ENCODE assay signal across 12 cellular contexts in genomic region chr5:132807163-132807838, GRCh38. TPM values are rescaled to one million over a fixed set of nuclear protein-coding genes. Genes with fewer than 3 reads are reported as not detected.
DNase-seq lines count a peak whose midpoint lies in the region; ATAC-seq, FAIRE-seq and TF ChIP-seq lines count a peak whose summit lies in the region.
"Had no signal": no experiment of that assay in that cellular context is flagged by ENCODE, and none has a peak within 500 bp of the region (broad histone marks: within the 10 kb centered on the region; RNA-seq: fewer than 3 reads in every experiment).

No MANE protein-coding gene starts in this region.

- 39% methylated on average over 12 of the region's 12 CpGs for WGBS in K562 (ENCODE audit: insufficient coverage, low coverage, missing lambda C conversion rate)

- ATAC-seq in K562 = peak; percentile 93
- ATAC-seq in HG03095 (IDR thresholded peaks at IDR 0.05; ENCODE audit: unreplicated experiment) = no peak

- H3K4me3 ChIP-seq in K562 = no peak overlapping the region
- peak overlapping the region; percentile 34 to 76 for H3K4me3 ChIP-seq in mucosa of rectum (ENCODE audit: low read length in 2 of 2)

- TF ChIP-seq EP300 in K562 (IDR thresholded peaks at IDR 0.05; ENCODE audit: low read length) = no peak

- FAIRE-seq in K562 (lab: Jason Lieb, UNC) = peak; percentile 70
- FAIRE-seq: colon had no signal

- POLR2A ChIA-PET in K562 (lab: Yijun Ruan, JAX) = interaction anchor here (0.8 to 1.9 kb wide), 9 partner anchors 10 to 75 kb away, joined by 3 to 9 read pairs (median 4); no protein-coding TSS in a partner anchor

- H3K4me1 ChIP-seq in K562 (replicated peaks in 1 of 2; ENCODE audit: control insufficient read depth in 2 of 2, insufficient read depth in 2 of 2, low read length in 2 of 2) (peaks cover 7 to 10% of the 10 kb centered on the region in 2 experiments; a peak in 3 of 5 replicates), mucosa of rectum (ENCODE audit: control insufficient read depth in 2 of 2, insufficient read depth in 2 of 2, low read length in 2 of 2) (peaks cover 7 to 13% of the 10 kb centered on the region in 2 donors)

- TF ChIP-seq RAD21 in K562 (CRISPR knock-in tag; conservative IDR thresholded peaks at IDR 0.05 in 1 of 2, IDR thresholded peaks at IDR 0.05 in 1 of 2) = peak; percentile 35 to 48; a peak in 3 of 4 replicates

- no TSS peak for BruUV-seq in K562 (replicated peaks; lab: Mats Ljungman, UMichigan)

- peak overlapping the region; percentile 4 to 70; a peak in 1 of 4 replicates for H3K9ac ChIP-seq in K562 (ENCODE audit: insufficient read depth in 1 of 2, low read depth in 2 of 2, low read length in 2 of 2)
- H3K9ac ChIP-seq in mucosa of rectum (ENCODE audit: low read depth in 1 of 2, low read length in 2 of 2) = peak overlapping the region; percentile 58 to 75

- CTCF ChIA-PET in K562 (lab: Yijun Ruan, JAX; ENCODE audit: low intra/inter-chr PET ratio) = no interaction called here

- TF ChIP-seq CTCF in K562 (IDR thresholded peaks at IDR 0.05 in 2 of 3, conservative IDR thresholded peaks at IDR 0.05 in 1 of 3; ENCODE audit: insufficient read depth in 2 of 3, low read depth in 1 of 3, low read length in 3 of 3) = peak; percentile 41 to 61 (median 53); a peak in 5 of 6 replicates

- 0 out of 2 replicates have a peak overlapping the region, but pooled peaks have one; percentile 9 for H3K4me2 ChIP-seq in K562 (ENCODE audit: insufficient read depth, low read length)

- no peak overlapping the region for H3K27ac ChIP-seq in K562 (ENCODE audit: extremely low read depth, low read depth, low read length)
- H3K27ac ChIP-seq in mucosa of rectum (ENCODE audit: low read depth in 2 of 2, low read length in 2 of 2) = peak overlapping the region; percentile 81 to 86

- DNase-seq in COLO829 (ENCODE audit: low spot score) (peak; percentile 89), KBM-7 (peak; percentile 68), K562 (ENCODE audit: extremely low read depth in 1 of 4, low spot score in 3 of 4) (peak in 2 of 4 experiments; percentile 60 to 70), NCI-H1417 (lab: John Stamatoyannopoulos, UW) (no peak)
- DNase-seq in activated naive CD4-positive, alpha-beta T cell treated with anti-CD3 and anti-CD28 coated beads, Interleukin-2, amount 50 U/mL, for 16 hours = no peak
- no peak for DNase-seq in activated effector memory CD4-positive, alpha-beta T cell treated with Interleukin-2 at 50 U/mL for 16 hours
- DNase-seq: GF-D8, HFFc6, mammary epithelial cell had no signal

- H3K9me3 ChIP-seq in K562 (replicated peaks; ENCODE audit: control insufficient read depth, insufficient read depth, low read depth, low read length) = no peaks in the 10 kb centered on the region; the same call in 1 of the 2 replicates
- H3K9me3 ChIP-seq in mucosa of rectum (ENCODE audit: control insufficient read depth in 2 of 2, low read length in 2 of 2) = no peaks in the 10 kb centered on the region

- no peaks in the 10 kb centered on the region for H3K79me2 ChIP-seq in K562 (ENCODE audit: control insufficient read depth, insufficient read depth, low read length)

- H3K27me3 ChIP-seq in K562 (ENCODE audit: control insufficient read depth in 2 of 2, insufficient read depth in 2 of 2, low read length in 2 of 2) = no peaks in the 10 kb centered on the region
- peaks cover 1 to 3% of the 10 kb centered on the region in 2 donors for H3K27me3 ChIP-seq in mucosa of rectum (ENCODE audit: control insufficient read depth in 2 of 2, insufficient read depth in 2 of 2, low read length in 2 of 2)

- H2AFZ ChIP-seq in K562 (ENCODE audit: low read depth, low read length) = peak overlapping the region; percentile 62

- H3K9me1 ChIP-seq in K562 (ENCODE audit: control insufficient read depth, insufficient read depth, low read length) = no peaks in the 10 kb centered on the region

- intact Hi-C loops in K562 (cut with micrococcal nuclease) = loop anchor here (2.0 kb wide), 2 partner anchors 32 to 60 kb away; partner anchors contain the start of genes GDF9 and UQCRQ

- TF ChIP-seq POLR2A in K562 (conservative IDR thresholded peaks at IDR 0.05) = no peak

- no peaks in the 10 kb centered on the region for H4K20me1 ChIP-seq in K562 (replicated peaks; ENCODE audit: control insufficient read depth, insufficient read depth, low read length)

- in situ Hi-C loops in KBM-7 (cut with MboI; ENCODE audit: low pct_unique_long_range_greater_than_20kb, low sequenced_read_pairs) = no loop called here
- in situ Hi-C loops in K562 (cut with MboI) = no loop called here

- H3K36me3 ChIP-seq in K562 (ENCODE audit: control insufficient read depth, insufficient read depth, low read length) = no peaks in the 10 kb centered on the region
- no peaks in the 10 kb centered on the region for H3K36me3 ChIP-seq in mucosa of rectum (ENCODE audit: control insufficient read depth in 2 of 2, insufficient read depth in 2 of 2, low read length in 2 of 2)

RNA-seq across cellular contexts. Expression of gene SOWAHA, which starts 5.8 kb away (rescaled TPM):
- total RNA-seq in K562 (2011; cell fraction: chromatin; rRNA removed; ENCODE audit: low replicate concordance) = not detected in 2 replicates
- not detected in 2 replicates for total RNA-seq in K562 (2011; cell fraction: nucleolus; rRNA removed)
- not detected in 2 replicates for total RNA-seq in K562 (2011; cell fraction: nucleoplasm; rRNA removed)
- total RNA-seq in K562 (2014; rRNA removed) (not detected in 2 replicates), K562 (2014; rRNA removed; fragmentation: Illumina TruSeq; extraction: Trizol) (not detected in 2 replicates), K562 (2015; rRNA removed; fragmentation: Illumina TruSeq; extraction: Trizol) (not detected in 2 replicates), K562 (2021) (not detected in 2 replicates)
- polyA plus RNA-seq in K562 (2011; rRNA removed) (not detected in 2 replicates), K562 (2014; fragmentation: Illumina TruSeq; extraction: Trizol) (not detected in 2 replicates), K562 (2014; fragmentation: Nextera tagmentation; extraction: Ambion mirVana) (not detected), K562 (2014; rRNA removed) (not detected in 2 replicates)
- polyA plus RNA-seq in K562 (2011; cell fraction: cytosol; rRNA removed) = not detected in 2 replicates
- polyA plus RNA-seq in K562 (2011; cell fraction: nucleus; rRNA removed) = not detected in 2 replicates
- polyA plus RNA-seq in K562 (2012) = 0.03 and 0.06 TPM in 2 replicates
- not detected in 2 replicates for polyA minus RNA-seq in K562 (2011; rRNA and poly(A)+ RNA removed)
- not detected in 2 replicates for polyA minus RNA-seq in K562 (2011; cell fraction: cytosol; rRNA and poly(A)+ RNA removed)
- polyA minus RNA-seq in K562 (2011; cell fraction: nucleus; rRNA and poly(A)+ RNA removed) = not detected in 2 replicates
- total RNA-seq: HFFc6, mammary epithelial cell had no signal

RNA-seq across cellular contexts. Expression of gene SHROOM1, which starts 23.1 kb away (rescaled TPM):
- 39.2 and 105 TPM in 2 replicates for total RNA-seq in K562 (2011; cell fraction: chromatin; rRNA removed; ENCODE audit: low replicate concordance)
- total RNA-seq in K562 (2011; cell fraction: nucleolus; rRNA removed) = 53.7 and 55.5 TPM in 2 replicates
- 27.4 and 41.9 TPM in 2 replicates for total RNA-seq in K562 (2011; cell fraction: nucleoplasm; rRNA removed)
- 13.0 and 18.6 TPM in 2 replicates for total RNA-seq in K562 (2014; rRNA removed)
- 5.3 and 6.1 TPM in 2 replicates for total RNA-seq in K562 (2014; rRNA removed; fragmentation: Illumina TruSeq; extraction: Trizol)
- total RNA-seq in K562 (2015; rRNA removed; fragmentation: Illumina TruSeq; extraction: Trizol) = 10.9 and 13.3 TPM in 2 replicates
- total RNA-seq in K562 (2021) = 25.6 and 26.5 TPM in 2 replicates
- 11.9 and 12.8 TPM in 2 replicates for polyA plus RNA-seq in K562 (2011; rRNA removed)
- 18.1 and 28.6 TPM in 2 replicates for polyA plus RNA-seq in K562 (2011; cell fraction: cytosol; rRNA removed)
- 28.4 and 60.2 TPM in 2 replicates for polyA plus RNA-seq in K562 (2011; cell fraction: nucleus; rRNA removed)
- polyA plus RNA-seq in K562 (2012) = 19.1 and 22.2 TPM in 2 replicates
- 14.6 and 14.8 TPM in 2 replicates for polyA plus RNA-seq in K562 (2014; fragmentation: Illumina TruSeq; extraction: Trizol)
- polyA plus RNA-seq in K562 (2014; fragmentation: Nextera tagmentation; extraction: Ambion mirVana) = under 1 TPM; 0.44 to 0.50 TPM
- polyA plus RNA-seq in K562 (2014; rRNA removed) = 22.3 and 26.0 TPM in 2 replicates
- 3.8 and 7.6 TPM in 2 replicates for polyA minus RNA-seq in K562 (2011; rRNA and poly(A)+ RNA removed)
- polyA minus RNA-seq in K562 (2011; cell fraction: cytosol; rRNA and poly(A)+ RNA removed) = 6.1 and 7.0 TPM in 2 replicates
- 11.3 and 12.4 TPM in 2 replicates for polyA minus RNA-seq in K562 (2011; cell fraction: nucleus; rRNA and poly(A)+ RNA removed)

RNA-seq across cellular contexts. Expression of gene SEPTIN8, which starts 30.3 kb away (rescaled TPM):
- 136 and 205 TPM in 2 replicates for total RNA-seq in K562 (2011; cell fraction: chromatin; rRNA removed; ENCODE audit: low replicate concordance)
- 103 and 109 TPM in 2 replicates for total RNA-seq in K562 (2011; cell fraction: nucleolus; rRNA removed)
- total RNA-seq in K562 (2011; cell fraction: nucleoplasm; rRNA removed) = 115 and 139 TPM in 2 replicates
- total RNA-seq in K562 (2014; rRNA removed) (92.0 and 109 TPM in 2 replicates), K562 (2014; rRNA removed; fragmentation: Illumina TruSeq; extraction: Trizol) (68.2 and 79.3 TPM in 2 replicates), K562 (2015; rRNA removed; fragmentation: Illumina TruSeq; extraction: Trizol) (101 TPM in 2 replicates), K562 (2021) (131 and 137 TPM in 2 replicates)
- polyA plus RNA-seq in K562 (2011; rRNA removed) (121 and 149 TPM in 2 replicates), K562 (2014; fragmentation: Illumina TruSeq; extraction: Trizol) (113 and 142 TPM in 2 replicates), K562 (2014; fragmentation: Nextera tagmentation; extraction: Ambion mirVana) (10 to 100 TPM; 19.3 to 21.0 TPM), K562 (2014; rRNA removed) (129 and 143 TPM in 2 replicates)
- polyA plus RNA-seq in K562 (2011; cell fraction: cytosol; rRNA removed) = 72.8 and 87.1 TPM in 2 replicates
- 578 and 627 TPM in 2 replicates for polyA plus RNA-seq in K562 (2011; cell fraction: nucleus; rRNA removed)
- 143 and 180 TPM in 2 replicates for polyA plus RNA-seq in K562 (2012)
- 67.6 and 68.1 TPM in 2 replicates for polyA minus RNA-seq in K562 (2011; rRNA and poly(A)+ RNA removed)
- 32.1 and 40.2 TPM in 2 replicates for polyA minus RNA-seq in K562 (2011; cell fraction: cytosol; rRNA and poly(A)+ RNA removed)
- 85.5 and 131 TPM in 2 replicates for polyA minus RNA-seq in K562 (2011; cell fraction: nucleus; rRNA and poly(A)+ RNA removed)

RNA-seq across cellular contexts. Expression of gene GDF9, which starts 59.0 kb away (rescaled TPM):
- 0.25 and 1.1 TPM in 2 replicates for total RNA-seq in K562 (2011; cell fraction: chromatin; rRNA removed; ENCODE audit: low replicate concordance)
- 0.17 and 0.39 TPM in 2 replicates for total RNA-seq in K562 (2011; cell fraction: nucleolus; rRNA removed)
- 0.44 and 0.69 TPM in 2 replicates for total RNA-seq in K562 (2011; cell fraction: nucleoplasm; rRNA removed)
- 0.12 TPM in 1 of 2 replicates, not detected in the other for total RNA-seq in K562 (2014; rRNA removed)
- total RNA-seq in K562 (2014; rRNA removed; fragmentation: Illumina TruSeq; extraction: Trizol) = 0.13 and 0.18 TPM in 2 replicates
- 0.15 and 0.18 TPM in 2 replicates for total RNA-seq in K562 (2015; rRNA removed; fragmentation: Illumina TruSeq; extraction: Trizol)
- 0.20 and 0.22 TPM in 2 replicates for total RNA-seq in K562 (2021)
- 0.70 and 1.1 TPM in 2 replicates for polyA plus RNA-seq in K562 (2011; rRNA removed)
- 0.30 and 0.52 TPM in 2 replicates for polyA plus RNA-seq in K562 (2011; cell fraction: cytosol; rRNA removed)
- 0.68 and 1.2 TPM in 2 replicates for polyA plus RNA-seq in K562 (2011; cell fraction: nucleus; rRNA removed)
- polyA plus RNA-seq in K562 (2012) = 0.22 and 0.35 TPM in 2 replicates
- polyA plus RNA-seq in K562 (2014; fragmentation: Illumina TruSeq; extraction: Trizol) = 0.28 and 0.37 TPM in 2 replicates
- under 1 TPM; 0.10 to 0.15 TPM for polyA plus RNA-seq in K562 (2014; fragmentation: Nextera tagmentation; extraction: Ambion mirVana)
- polyA plus RNA-seq in K562 (2014; rRNA removed) = 0.27 and 0.66 TPM in 2 replicates
- polyA minus RNA-seq in K562 (2011; rRNA and poly(A)+ RNA removed) = 0.39 and 0.45 TPM in 2 replicates
- not detected in 2 replicates for polyA minus RNA-seq in K562 (2011; cell fraction: cytosol; rRNA and poly(A)+ RNA removed)
- 0.78 TPM in 1 of 2 replicates, not detected in the other for polyA minus RNA-seq in K562 (2011; cell fraction: nucleus; rRNA and poly(A)+ RNA removed)

RNA-seq across cellular contexts. Expression of gene UQCRQ, which starts 59.1 kb away (rescaled TPM):
- total RNA-seq in K562 (2011; cell fraction: chromatin; rRNA removed; ENCODE audit: low replicate concordance) = 72.2 and 104 TPM in 2 replicates
- total RNA-seq in K562 (2011; cell fraction: nucleolus; rRNA removed) = 114 and 128 TPM in 2 replicates
- 118 and 129 TPM in 2 replicates for total RNA-seq in K562 (2011; cell fraction: nucleoplasm; rRNA removed)
- total RNA-seq in K562 (2014; rRNA removed) (307 and 353 TPM in 2 replicates), K562 (2014; rRNA removed; fragmentation: Illumina TruSeq; extraction: Trizol) (641 and 716 TPM in 2 replicates), K562 (2015; rRNA removed; fragmentation: Illumina TruSeq; extraction: Trizol) (334 and 373 TPM in 2 replicates), K562 (2021) (888 and 1,004 TPM in 2 replicates)
- polyA plus RNA-seq in K562 (2011; rRNA removed) (813 and 883 TPM in 2 replicates), K562 (2014; fragmentation: Illumina TruSeq; extraction: Trizol) (235 and 336 TPM in 2 replicates), K562 (2014; fragmentation: Nextera tagmentation; extraction: Ambion mirVana) (1,000 to 10,000 TPM; 2,318 to 2,421 TPM), K562 (2014; rRNA removed) (883 and 917 TPM in 2 replicates)
- 439 and 559 TPM in 2 replicates for polyA plus RNA-seq in K562 (2011; cell fraction: cytosol; rRNA removed)
- polyA plus RNA-seq in K562 (2011; cell fraction: nucleus; rRNA removed) = 273 and 303 TPM in 2 replicates
- 351 and 842 TPM in 2 replicates for polyA plus RNA-seq in K562 (2012)
- 61.8 and 67.0 TPM in 2 replicates for polyA minus RNA-seq in K562 (2011; rRNA and poly(A)+ RNA removed)
- 54.0 and 70.0 TPM in 2 replicates for polyA minus RNA-seq in K562 (2011; cell fraction: cytosol; rRNA and poly(A)+ RNA removed)
- 59.4 and 82.3 TPM in 2 replicates for polyA minus RNA-seq in K562 (2011; cell fraction: nucleus; rRNA and poly(A)+ RNA removed)

Comparison
In these comparisons a context has a peak if more than half of its experiments do, and no peak if none do; other contexts are left out.
1. DNase-seq: peak in COLO829 (single experiment) and KBM-7 (single experiment); none in activated naive CD4-positive, alpha-beta T cell treated with anti-CD3 and anti-CD28 coated beads, Interleukin-2, amount 50 U/mL, for 16 hours (single experiment), NCI-H1417 (0 of 3) and activated effector memory CD4-positive, alpha-beta T cell treated with Interleukin-2 at 50 U/mL for 16 hours (single experiment).